ENCODE assay signal across 1 cellular context in genomic region chr19:38829203-38829602, GRCh38.
TF ChIP-seq lines count a peak whose summit lies in the region.

No MANE protein-coding gene starts in this region.

TF ChIP-seq in IMR-90, 13 proteins besides CTCF, POLR2A, EP300 and RAD21:
- TF ChIP-seq CEBPB (IDR thresholded peaks at IDR 0.05; ENCODE audit: low read depth, low read length): peak; percentile 84
